In the genomic region with DNA sequence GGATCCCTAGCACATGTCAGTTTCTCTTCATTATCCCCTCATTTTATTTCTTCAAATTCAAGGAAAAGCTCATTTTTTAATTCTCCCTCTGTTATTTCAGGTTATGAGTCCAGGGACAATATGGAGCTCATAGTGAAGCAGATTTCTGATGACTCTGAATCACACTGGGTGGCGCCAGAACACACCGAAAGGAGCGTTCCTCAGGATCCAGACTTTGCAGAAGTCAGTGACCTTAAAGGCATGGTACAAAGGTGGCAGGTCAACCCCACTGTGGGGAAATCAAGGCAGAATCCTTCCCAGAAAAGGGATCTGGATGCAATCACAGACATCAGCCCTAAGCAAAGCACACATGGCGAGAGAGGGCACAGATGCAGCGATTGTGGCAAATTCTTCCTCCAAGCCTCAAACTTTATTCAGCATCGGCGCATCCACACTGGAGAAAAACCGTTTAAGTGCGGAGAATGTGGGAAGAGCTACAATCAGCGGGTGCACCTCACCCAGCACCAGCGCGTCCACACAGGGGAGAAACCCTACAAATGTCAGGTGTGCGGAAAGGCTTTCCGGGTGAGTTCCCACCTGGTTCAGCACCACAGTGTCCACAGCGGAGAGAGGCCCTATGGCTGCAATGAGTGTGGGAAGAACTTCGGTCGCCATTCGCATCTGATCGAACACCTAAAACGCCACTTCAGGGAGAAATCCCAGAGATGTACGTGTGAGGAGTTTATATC, we compare ENCODE assay signal across 10 cellular contexts. TPM values are rescaled to one million over a fixed set of nuclear protein-coding genes. Genes with fewer than 3 reads are reported as not detected.
DNase-seq lines count a peak whose midpoint lies in the region; ATAC-seq and TF ChIP-seq lines count a peak whose summit lies in the region.
"Had no signal": no experiment of that assay in that cellular context is flagged by ENCODE, and none has a peak within 500 bp of the region (broad histone marks: within the 10 kb centered on the region; RNA-seq: fewer than 3 reads in every experiment).

No MANE protein-coding gene starts in this region.

- CTCF ChIA-PET in activated CD4-positive, alpha-beta memory T cell treated with anti-CD3 and anti-CD28 coated beads for 36 hours (lab: Charles Lee) = interaction anchor here (0.6 to 0.9 kb wide), 5 partner anchors 26 to 388 kb away, joined by 3 to 4 read pairs (median 3); partner anchors contain the start of gene FAM200A
- CTCF ChIA-PET in activated CD4-positive, alpha-beta memory T cell treated with anti-CD3 and anti-CD28 coated beads, Interleukin-2, amount 10 ng/mL, durations not matched to agents 7 days and 5 days (lab: Charles Lee) = interaction anchor here (1.0 kb wide), 1 partner anchor 466 kb away, joined by 3 read pairs; no protein-coding TSS in a partner anchor
- CTCF ChIA-PET in OCI-LY7 (lab: Charles Lee; ENCODE audit: unreplicated experiment) = no interaction called here

- BruUV-seq in OCI-LY7 (replicated peaks; lab: Mats Ljungman, UMichigan) = no TSS peak

- H4K20me1 ChIP-seq in OCI-LY7 (ENCODE audit: insufficient read depth, low read length) = no peaks in the 10 kb centered on the region

- no peaks in the 10 kb centered on the region for H3K79me2 ChIP-seq in OCI-LY7 (ENCODE audit: insufficient read depth, low read depth, low read length)

- H3K9me2 ChIP-seq in OCI-LY7 (ENCODE audit: insufficient read depth, low read length) = no peaks in the 10 kb centered on the region

- ATAC-seq in HG02973 (IDR thresholded peaks at IDR 0.05; ENCODE audit: unreplicated experiment) (no peak), GM18873 (IDR thresholded peaks at IDR 0.05; ENCODE audit: low FRiP score, unreplicated experiment) (no peak)

- POLR2A ChIA-PET in activated CD4-positive, alpha-beta memory T cell treated with anti-CD3 and anti-CD28 coated beads for 36 hours (lab: Charles Lee) = no interaction called here
- POLR2A ChIA-PET in activated CD4-positive, alpha-beta memory T cell treated with anti-CD3 and anti-CD28 coated beads, Interleukin-2, amount 10 ng/mL, durations not matched to agents 7 days and 5 days (lab: Charles Lee) = no interaction called here
- POLR2A ChIA-PET in OCI-LY7 (lab: Charles Lee) = interaction anchor here (0.6 kb wide), 1 partner anchor 238 kb away, joined by 3 read pairs; no protein-coding TSS in a partner anchor

- H3K36me3 ChIP-seq in OCI-LY7 (ENCODE audit: insufficient read depth, low read length) = peaks cover 56% of the 10 kb centered on the region

- no peaks in the 10 kb centered on the region for H3K27me3 Mint-ChIP-seq in activated CD4-positive, alpha-beta memory T cell treated with anti-CD3 and anti-CD28 coated beads for 36 hours
- H3K27me3 Mint-ChIP-seq in activated CD4-positive, alpha-beta memory T cell treated with anti-CD3 and anti-CD28 coated beads, Interleukin-2, amount 10 ng/mL, durations not matched to agents 7 days and 5 days = no peaks in the 10 kb centered on the region
- peaks cover 2% of the 10 kb centered on the region for H3K27me3 Mint-ChIP-seq in endothelial cell (ENCODE audit: unreplicated experiment)
- H3K27me3 Mint-ChIP-seq: CD4-positive, CD25-positive, alpha-beta regulatory T cell had no signal

- H3K4me2 ChIP-seq in OCI-LY7 (ENCODE audit: low read length) = no peak overlapping the region

- H3K9me3 ChIP-seq in OCI-LY7 (ENCODE audit: low read length) = no peaks in the 10 kb centered on the region

- peaks cover 21% of the 10 kb centered on the region for H3K9me3 Mint-ChIP-seq in activated CD4-positive, alpha-beta memory T cell treated with anti-CD3 and anti-CD28 coated beads for 36 hours
- peaks cover 22% of the 10 kb centered on the region for H3K9me3 Mint-ChIP-seq in activated CD4-positive, alpha-beta memory T cell treated with anti-CD3 and anti-CD28 coated beads, Interleukin-2, amount 10 ng/mL, durations not matched to agents 7 days and 5 days
- peaks cover 17% of the 10 kb centered on the region for H3K9me3 Mint-ChIP-seq in endothelial cell (ENCODE audit: unreplicated experiment)

- H3K4me3 ChIP-seq in OCI-LY7 (ENCODE audit: low read depth, low read length, poor library complexity, severe bottlenecking) = no peak overlapping the region
- H3K4me3 ChIP-seq: esophagus squamous epithelium had no signal

- TF ChIP-seq CTCF in OCI-LY7 (conservative IDR thresholded peaks at IDR 0.05; ENCODE audit: low read length) = peak; percentile 72
- no peak for TF ChIP-seq CTCF in endothelial cell (IDR thresholded peaks at IDR 0.05; ENCODE audit: unreplicated experiment)

- no peaks in the 10 kb centered on the region for H3K4me1 ChIP-seq in OCI-LY7 (ENCODE audit: insufficient read depth, low read length, poor library complexity, severe bottlenecking)
- H3K4me1 ChIP-seq: esophagus squamous epithelium had no signal

- intact Hi-C loops in activated CD4-positive, alpha-beta memory T cell treated with anti-CD3 and anti-CD28 coated beads for 36 hours (cut with micrococcal nuclease) = no loop called here
- intact Hi-C loops in OCI-LY7 (cut with micrococcal nuclease; ENCODE audit: unreplicated experiment) = no loop called here

- DNase-seq in activated CD4-positive, alpha-beta memory T cell treated with anti-CD3 and anti-CD28 coated beads for 36 hours = peak; percentile 43
- DNase-seq in activated CD4-positive, alpha-beta memory T cell treated with anti-CD3 and anti-CD28 coated beads, Interleukin-2, amount 10 ng/mL, durations not matched to agents 7 days and 5 days = no peak
- peak; percentile 31 for DNase-seq in OCI-LY7 (ENCODE audit: low spot score)
- DNase-seq in endothelial cell (ENCODE audit: low spot score) = peak; percentile 24
- peak; percentile 10 for DNase-seq in stimulated activated CD4-positive, alpha-beta T cell treated with anti-CD3 and anti-CD28 coated beads, Interleukin-2, amount 100 ng/mL, for 4 hours (ENCODE audit: low read depth)
- no peak for DNase-seq in NCI-H2029 treated with DMSO at 0.1 percent for 48 hours (lab: John Stamatoyannopoulos, UW)
- DNase-seq: esophagus squamous epithelium had no signal

- H3K4me3 Mint-ChIP-seq in activated CD4-positive, alpha-beta memory T cell treated with anti-CD3 and anti-CD28 coated beads for 36 hours = no peak overlapping the region
- H3K4me3 Mint-ChIP-seq in activated CD4-positive, alpha-beta memory T cell treated with anti-CD3 and anti-CD28 coated beads, Interleukin-2, amount 10 ng/mL, durations not matched to agents 7 days and 5 days = no peak overlapping the region
- H3K4me3 Mint-ChIP-seq in endothelial cell (ENCODE audit: unreplicated experiment) = peak overlapping the region; percentile 28
- H3K4me3 Mint-ChIP-seq: CD4-positive, CD25-positive, alpha-beta regulatory T cell had no signal

- no peak overlapping the region for H3K27ac ChIP-seq in OCI-LY7 (ENCODE audit: low read depth, low read length, poor library complexity, severe bottlenecking)
- H3K27ac ChIP-seq: esophagus squamous epithelium had no signal

- no peak overlapping the region for H2AFZ ChIP-seq in OCI-LY7 (ENCODE audit: low read length)

- no peak overlapping the region for H3K27ac Mint-ChIP-seq in activated CD4-positive, alpha-beta memory T cell treated with anti-CD3 and anti-CD28 coated beads for 36 hours
- H3K27ac Mint-ChIP-seq in activated CD4-positive, alpha-beta memory T cell treated with anti-CD3 and anti-CD28 coated beads, Interleukin-2, amount 10 ng/mL, durations not matched to agents 7 days and 5 days = no peak overlapping the region
- H3K27ac Mint-ChIP-seq in endothelial cell (ENCODE audit: unreplicated experiment) = no peak overlapping the region

- H3K36me3 Mint-ChIP-seq in activated CD4-positive, alpha-beta memory T cell treated with anti-CD3 and anti-CD28 coated beads for 36 hours = peaks cover 56% of the 10 kb centered on the region
- H3K36me3 Mint-ChIP-seq in activated CD4-positive, alpha-beta memory T cell treated with anti-CD3 and anti-CD28 coated beads, Interleukin-2, amount 10 ng/mL, durations not matched to agents 7 days and 5 days (ENCODE audit: low read depth) = peaks cover 81% of the 10 kb centered on the region
- peaks cover 60% of the 10 kb centered on the region for H3K36me3 Mint-ChIP-seq in endothelial cell (ENCODE audit: low read depth, unreplicated experiment)

- H3K4me1 Mint-ChIP-seq in activated CD4-positive, alpha-beta memory T cell treated with anti-CD3 and anti-CD28 coated beads for 36 hours (ENCODE audit: low read depth) = no peaks in the 10 kb centered on the region
- H3K4me1 Mint-ChIP-seq in activated CD4-positive, alpha-beta memory T cell treated with anti-CD3 and anti-CD28 coated beads, Interleukin-2, amount 10 ng/mL, durations not matched to agents 7 days and 5 days = no peaks in the 10 kb centered on the region
- no peaks in the 10 kb centered on the region for H3K4me1 Mint-ChIP-seq in endothelial cell (ENCODE audit: unreplicated experiment)

RNA-seq across cellular contexts. Expression of gene ZKSCAN5, which starts 21.4 kb away (rescaled TPM):
- total RNA-seq in activated CD4-positive, alpha-beta memory T cell treated with anti-CD3 and anti-CD28 coated beads for 36 hours = 1 to 10 TPM; 7.6 to 7.7 TPM
- 10 to 100 TPM; 12.0 to 12.2 TPM for total RNA-seq in activated CD4-positive, alpha-beta memory T cell treated with anti-CD3 and anti-CD28 coated beads, Interleukin-2, amount 10 ng/mL, durations not matched to agents 7 days and 5 days
- 11.4 and 12.2 TPM in 2 replicates for total RNA-seq in OCI-LY7 (2014; rRNA removed; shearing (Covaris generic))
- total RNA-seq in OCI-LY7 (2022) = 13.7 and 14.5 TPM in 2 replicates
- total RNA-seq in endothelial cell (ENCODE audit: unreplicated experiment) = 17.8 TPM

RNA-seq across cellular contexts. Expression of gene ZNF394, which starts 25.8 kb away (rescaled TPM):
- 10 to 100 TPM; 26.2 to 27.7 TPM for total RNA-seq in activated CD4-positive, alpha-beta memory T cell treated with anti-CD3 and anti-CD28 coated beads for 36 hours
- total RNA-seq in activated CD4-positive, alpha-beta memory T cell treated with anti-CD3 and anti-CD28 coated beads, Interleukin-2, amount 10 ng/mL, durations not matched to agents 7 days and 5 days = 10 to 100 TPM; 64.4 to 65.3 TPM
- total RNA-seq in OCI-LY7 (2014; rRNA removed; shearing (Covaris generic)) = 23.5 and 26.8 TPM in 2 replicates
- total RNA-seq in OCI-LY7 (2022) (35.3 and 35.4 TPM in 2 replicates), endothelial cell (ENCODE audit: unreplicated experiment) (24.6 TPM)

RNA-seq across cellular contexts. Expression of gene FAM200A, which starts 26.0 kb away (rescaled TPM):
- 1 to 10 TPM; 4.0 to 4.8 TPM for total RNA-seq in activated CD4-positive, alpha-beta memory T cell treated with anti-CD3 and anti-CD28 coated beads for 36 hours
- 1 to 10 TPM; 5.0 to 5.1 TPM for total RNA-seq in activated CD4-positive, alpha-beta memory T cell treated with anti-CD3 and anti-CD28 coated beads, Interleukin-2, amount 10 ng/mL, durations not matched to agents 7 days and 5 days
- total RNA-seq in OCI-LY7 (2014; rRNA removed; shearing (Covaris generic)) = 4.2 and 5.5 TPM in 2 replicates
- total RNA-seq in OCI-LY7 (2022) = 7.3 and 7.9 TPM in 2 replicates
- 6.8 TPM for total RNA-seq in endothelial cell (ENCODE audit: unreplicated experiment)

RNA-seq across cellular contexts. Expression of gene ZNF655, which starts 32.6 kb away (rescaled TPM):
- total RNA-seq in activated CD4-positive, alpha-beta memory T cell treated with anti-CD3 and anti-CD28 coated beads for 36 hours = 10 to 100 TPM; 47.9 to 49.8 TPM
- total RNA-seq in activated CD4-positive, alpha-beta memory T cell treated with anti-CD3 and anti-CD28 coated beads, Interleukin-2, amount 10 ng/mL, durations not matched to agents 7 days and 5 days = 100 to 1,000 TPM; 102 to 103 TPM
- total RNA-seq in OCI-LY7 (2014; rRNA removed; shearing (Covaris generic)) = 64.1 and 100 TPM in 2 replicates
- 79.7 and 84.7 TPM in 2 replicates for total RNA-seq in OCI-LY7 (2022)
- total RNA-seq in endothelial cell (ENCODE audit: unreplicated experiment) = 36.3 TPM

RNA-seq across cellular contexts. Expression of gene ZNF789, which starts 53.2 kb away (rescaled TPM):
- total RNA-seq in activated CD4-positive, alpha-beta memory T cell treated with anti-CD3 and anti-CD28 coated beads for 36 hours = 10 to 100 TPM; 14.2 to 15.6 TPM
- 10 to 100 TPM; 19.4 to 21.8 TPM for total RNA-seq in activated CD4-positive, alpha-beta memory T cell treated with anti-CD3 and anti-CD28 coated beads, Interleukin-2, amount 10 ng/mL, durations not matched to agents 7 days and 5 days
- 23.2 and 32.2 TPM in 2 replicates for total RNA-seq in OCI-LY7 (2014; rRNA removed; shearing (Covaris generic))
- total RNA-seq in OCI-LY7 (2022) (57.4 and 59.6 TPM in 2 replicates), endothelial cell (ENCODE audit: unreplicated experiment) (17.1 TPM)

Comparison
In these comparisons a context has a peak if more than half of its experiments do, and no peak if none do; other contexts are left out.
1. DNase-seq: peak in activated CD4-positive, alpha-beta memory T cell treated with anti-CD3 and anti-CD28 coated beads for 36 hours (single experiment), OCI-LY7 (single experiment), endothelial cell (single experiment) and stimulated activated CD4-positive, alpha-beta T cell treated with anti-CD3 and anti-CD28 coated beads, Interleukin-2, amount 100 ng/mL, for 4 hours (single experiment); none in activated CD4-positive, alpha-beta memory T cell treated with anti-CD3 and anti-CD28 coated beads, Interleukin-2, amount 10 ng/mL, durations not matched to agents 7 days and 5 days (single experiment) and NCI-H2029 treated with DMSO at 0.1 percent for 48 hours (single experiment).